Comparison of ENCODE assay signal across 9 cellular contexts in the genomic region with DNA sequence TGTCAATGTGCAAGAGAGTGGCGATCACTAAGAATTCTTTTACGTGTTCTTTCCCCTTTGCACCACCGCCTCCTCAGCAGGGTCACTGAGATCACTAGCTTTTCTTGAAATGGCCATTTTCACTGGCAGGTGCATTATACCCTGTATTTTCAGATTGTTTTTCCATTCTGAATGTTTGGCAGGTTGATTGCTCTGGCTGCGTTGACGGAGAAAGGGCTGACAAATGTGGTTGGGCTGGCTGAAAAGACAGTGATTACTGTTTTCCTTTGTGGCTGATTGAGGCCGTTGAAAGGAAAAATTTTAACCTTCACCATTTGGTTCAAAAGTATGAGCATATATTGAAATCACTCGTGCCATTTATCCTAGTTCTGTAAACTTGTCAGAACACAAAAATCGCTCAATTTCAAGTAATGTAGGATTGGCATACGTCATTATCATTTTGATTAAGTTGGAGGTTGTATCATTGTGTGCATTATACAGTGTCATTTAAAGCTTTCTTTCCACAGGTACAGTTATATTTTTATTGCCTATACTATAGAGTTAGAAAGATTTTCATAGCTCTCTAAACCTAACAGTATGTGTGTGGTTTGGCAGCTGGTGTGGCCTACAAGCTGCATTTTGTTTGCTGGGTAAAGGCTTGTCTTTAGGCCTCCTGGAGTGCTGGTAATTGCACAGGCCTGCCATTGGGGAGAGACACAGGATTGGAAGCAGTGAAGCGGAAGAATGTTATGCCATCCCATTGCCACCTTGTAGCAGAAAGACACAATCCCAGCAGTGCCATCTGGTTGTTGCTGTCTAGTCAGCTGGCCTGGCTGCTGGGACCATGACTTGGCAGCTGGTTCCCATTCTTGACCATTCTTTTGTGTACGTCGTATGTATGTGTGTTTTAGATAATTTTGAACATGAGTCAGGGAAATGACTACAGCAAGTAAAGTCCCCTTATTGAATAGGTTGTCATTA. TPM values are rescaled to one million over a fixed set of nuclear protein-coding genes. Genes with fewer than 3 reads are reported as not detected.
DNase-seq lines count a peak whose midpoint lies in the region; TF ChIP-seq lines count a peak whose summit lies in the region.
"Had no signal": no experiment of that assay in that cellular context is flagged by ENCODE, and none has a peak within 500 bp of the region (broad histone marks: within the 10 kb centered on the region; RNA-seq: fewer than 3 reads in every experiment).

No MANE protein-coding gene starts in this region.

- peak; percentile 25 for DNase-seq in LHCN-M2 (ENCODE audit: low read depth)
- DNase-seq in NCI-H526 treated with DMSO at 0.1 percent for 48 hours (lab: John Stamatoyannopoulos, UW), result peak; percentile 9
- no peak for DNase-seq in epithelial cell of esophagus (ENCODE audit: low read depth)
- DNase-seq in retina, result peak; percentile 85
- DNase-seq in SKM-1 treated with dmso at 0.1 percent for 144 hours (lab: John Stamatoyannopoulos, UW; ENCODE audit: unreplicated experiment), result no peak
- DNase-seq in NOMO-1 treated with dmso at 0.1 percent for 144 hours (lab: John Stamatoyannopoulos, UW; ENCODE audit: unreplicated experiment), result no peak
- no peak for DNase-seq in RPMI8226
- DNase-seq in stimulated activated CD4-positive, alpha-beta T cell treated with anti-CD3 and anti-CD28 coated beads, Interleukin-2, amount 100 ng/mL, for 48 hours, result no peak
- DNase-seq: activated naive CD8-positive, alpha-beta T cell treated with anti-CD3 and anti-CD28 coated beads for 36 hours had no signal

- H3K4me3 ChIP-seq in epithelial cell of esophagus (ENCODE audit: low read length), result no peak overlapping the region

- peak; percentile 28 for TF ChIP-seq CTCF in epithelial cell of esophagus (IDR thresholded peaks at IDR 0.05; ENCODE audit: insufficient read depth, low read depth, low read length, missing control alignments)

RNA-seq across cellular contexts. Expression of gene DYNC1I2, which starts 36.7 kb away (rescaled TPM):
- total RNA-seq in LHCN-M2 (2014; rRNA removed), result 178 and 196 TPM in 2 replicates
- 118 TPM for polyA plus RNA-seq in LHCN-M2 (2012)

Comparison
In these comparisons a context has a peak if more than half of its experiments do, and no peak if none do; other contexts are left out.
1. DNase-seq: peak in LHCN-M2 (single experiment), NCI-H526 treated with DMSO at 0.1 percent for 48 hours (single experiment) and retina (single experiment); none in epithelial cell of esophagus (single experiment), SKM-1 treated with dmso at 0.1 percent for 144 hours (single experiment), NOMO-1 treated with dmso at 0.1 percent for 144 hours (single experiment), RPMI8226 (single experiment) and stimulated activated CD4-positive, alpha-beta T cell treated with anti-CD3 and anti-CD28 coated beads, Interleukin-2, amount 100 ng/mL, for 48 hours (0 of 2).